10 cellular contexts compared by ENCODE assay signal in the genomic region with DNA sequence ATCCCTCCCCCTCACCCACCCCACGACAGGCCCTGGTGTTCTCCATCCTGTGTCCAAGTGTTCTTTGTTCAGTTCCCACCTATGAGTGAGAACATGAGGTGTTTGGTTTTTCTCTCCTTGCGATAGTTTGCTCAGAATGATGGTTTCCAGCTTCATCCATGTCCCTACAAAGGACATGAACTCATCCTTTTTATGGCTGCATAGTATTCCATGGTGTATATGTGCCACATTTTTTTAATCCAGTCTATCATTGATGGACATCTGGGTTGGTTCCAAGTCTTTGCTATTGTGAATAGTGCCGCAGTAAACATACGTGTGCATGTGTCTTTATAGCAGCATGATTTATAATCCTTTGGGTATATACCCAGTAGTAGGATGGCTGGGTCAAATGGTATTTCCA. TPM values are rescaled to one million over a fixed set of nuclear protein-coding genes. Genes with fewer than 3 reads are reported as not detected.
"Had no signal": no experiment of that assay in that cellular context is flagged by ENCODE, and none has a peak within 500 bp of the region (broad histone marks: within the 10 kb centered on the region; RNA-seq: fewer than 3 reads in every experiment).

No MANE protein-coding gene starts in this region.

RNA-seq across cellular contexts. Expression of a gene that starts 16.2 kb away (rescaled TPM):
- total RNA-seq: OCI-LY7, SJSA1, SK-MEL-5 had no signal
- polyA plus RNA-seq: SK-N-SH had no signal

RNA-seq across cellular contexts. Expression of a gene that starts 26.1 kb away (rescaled TPM):
- total RNA-seq: OCI-LY7, SK-MEL-5 had no signal

RNA-seq across cellular contexts. Expression of a gene that starts 27.1 kb away (rescaled TPM):
- total RNA-seq: OCI-LY7 had no signal

RNA-seq across cellular contexts. Expression of a gene that starts 35.6 kb away (rescaled TPM):
- total RNA-seq: OCI-LY7, Peyer's patch, Right ventricle myocardium inferior, Right ventricle myocardium superior, RPMI7951, SJCRH30, SJSA1, SK-MEL-5, T-cell had no signal
- polyA plus RNA-seq: SK-N-SH had no signal
